In the genomic region with DNA sequence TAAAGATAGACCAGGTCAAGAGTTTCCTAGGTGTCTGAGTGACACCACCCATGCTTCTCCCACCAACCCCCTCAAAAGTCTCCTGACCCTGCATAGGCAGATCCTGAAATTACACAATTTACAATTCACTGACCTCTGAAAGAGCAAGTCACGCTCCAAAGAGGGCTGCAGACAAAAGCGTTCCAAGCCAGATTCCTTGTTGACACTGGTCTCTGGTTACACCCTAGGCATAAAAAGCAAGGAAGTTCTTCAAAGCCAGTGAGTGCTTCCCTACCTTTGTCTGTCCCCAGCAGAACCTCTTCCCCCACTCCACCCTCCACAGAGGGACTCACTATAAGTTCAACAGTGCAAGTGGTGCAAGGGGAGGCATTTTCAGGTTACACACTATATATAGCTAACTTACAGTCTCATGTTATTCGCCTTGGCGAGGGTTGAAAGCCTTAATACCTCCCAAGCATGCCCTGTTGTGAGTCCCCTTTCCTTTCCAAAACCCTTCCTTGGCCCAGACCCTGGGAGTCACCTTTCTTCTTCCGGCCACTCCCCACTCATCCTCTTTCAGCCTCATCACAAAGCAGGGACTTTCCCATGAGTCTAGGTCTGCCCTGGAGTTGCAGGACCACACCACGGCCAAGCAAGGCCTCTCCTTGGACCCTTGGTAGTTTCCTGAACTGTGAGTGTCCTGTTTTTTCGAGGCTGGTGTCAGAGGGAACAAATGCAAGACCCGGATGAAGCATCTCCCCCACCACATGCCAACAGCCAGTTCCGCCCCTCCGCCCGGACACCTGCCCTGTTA, we compare ENCODE assay signal across 13 cellular contexts. TPM values are rescaled to one million over a fixed set of nuclear protein-coding genes. Genes with fewer than 3 reads are reported as not detected.
DNase-seq lines count a peak whose midpoint lies in the region; ATAC-seq and TF ChIP-seq lines count a peak whose summit lies in the region.
"Had no signal": no experiment of that assay in that cellular context is flagged by ENCODE, and none has a peak within 500 bp of the region (broad histone marks: within the 10 kb centered on the region; RNA-seq: fewer than 3 reads in every experiment).

No MANE protein-coding gene starts in this region.

- BruUV-seq in OCI-LY7 (replicated peaks; lab: Mats Ljungman, UMichigan): no TSS peak

- ATAC-seq in Right ventricle myocardium inferior: no peak
- ATAC-seq in activated naive CD8-positive, alpha-beta T cell treated with anti-CD3 and anti-CD28 coated beads, Interleukin-2, amount 50 U/mL, for 24 hours: peak; percentile 33
- peak; percentile 80 for ATAC-seq in mucosa of descending colon
- peak; percentile 40 for ATAC-seq in aorta (ENCODE audit: low FRiP score)

- no peaks in the 10 kb centered on the region for H3K9me3 ChIP-seq in right atrium auricular region
- no peaks in the 10 kb centered on the region for H3K9me3 ChIP-seq in mucosa of descending colon
- H3K9me3 ChIP-seq in aorta (ENCODE audit: control insufficient read depth, low read length): no peaks in the 10 kb centered on the region
- H3K9me3 ChIP-seq in osteoblast (ENCODE audit: low read depth, low read length): no peaks in the 10 kb centered on the region
- no peaks in the 10 kb centered on the region for H3K9me3 ChIP-seq in OCI-LY7 (ENCODE audit: low read length)
- H3K9me3 ChIP-seq: esophagus squamous epithelium, uterus had no signal

- CTCF ChIA-PET in OCI-LY7 (lab: Charles Lee; ENCODE audit: unreplicated experiment): no interaction called here

- H3K36me3 ChIP-seq in right atrium auricular region (no peaks in the 10 kb centered on the region), mucosa of descending colon (ENCODE audit: low read depth) (no peaks in the 10 kb centered on the region), aorta (ENCODE audit: control insufficient read depth in 1 of 2, insufficient read depth in 2 of 2, low read length in 1 of 2) (no peaks in the 10 kb centered on the region), osteoblast (ENCODE audit: insufficient read depth, low read length) (no peaks in the 10 kb centered on the region), OCI-LY7 (ENCODE audit: insufficient read depth, low read length) (no peaks in the 10 kb centered on the region)
- H3K36me3 ChIP-seq: esophagus squamous epithelium, uterus had no signal

- no peak overlapping the region for H2AFZ ChIP-seq in osteoblast (ENCODE audit: low read length)
- H2AFZ ChIP-seq in OCI-LY7 (ENCODE audit: low read length): no peak overlapping the region

- no peaks in the 10 kb centered on the region for H3K36me3 Mint-ChIP-seq in activated naive CD8-positive, alpha-beta T cell treated with anti-CD3 and anti-CD28 coated beads, Interleukin-2, amount 50 U/mL, for 24 hours (ENCODE audit: low read depth)

- H3K27me3 Mint-ChIP-seq in activated naive CD8-positive, alpha-beta T cell treated with anti-CD3 and anti-CD28 coated beads, Interleukin-2, amount 50 U/mL, for 24 hours: no peaks in the 10 kb centered on the region

- no peak overlapping the region for H3K4me2 ChIP-seq in osteoblast (ENCODE audit: insufficient read depth, low read length)
- no peak overlapping the region for H3K4me2 ChIP-seq in OCI-LY7 (ENCODE audit: low read length)

- H4K20me1 ChIP-seq in osteoblast (ENCODE audit: insufficient read depth, low read length) (no peaks in the 10 kb centered on the region), OCI-LY7 (ENCODE audit: insufficient read depth, low read length) (no peaks in the 10 kb centered on the region)

- POLR2A ChIA-PET in OCI-LY7 (lab: Charles Lee): no interaction called here

- H3K27me3 ChIP-seq in right atrium auricular region (no peaks in the 10 kb centered on the region), aorta (ENCODE audit: control insufficient read depth in 1 of 2, insufficient read depth in 2 of 2, low read length in 1 of 2) (no peaks in the 10 kb centered on the region), osteoblast (ENCODE audit: insufficient read depth, low read length) (peaks cover 4% of the 10 kb centered on the region)
- H3K27me3 ChIP-seq: esophagus squamous epithelium, uterus had no signal

- intact Hi-C loops in Right ventricle myocardium inferior (cut with DNase I) (no loop called here), mucosa of descending colon (cut with DNase I, micrococcal nuclease) (no loop called here), aorta (cut with DNase I) (no loop called here), OCI-LY7 (cut with micrococcal nuclease; ENCODE audit: unreplicated experiment) (no loop called here)

- no peak overlapping the region for H3K4me3 ChIP-seq in right atrium auricular region
- H3K4me3 ChIP-seq in mucosa of descending colon: no peak overlapping the region
- no peak overlapping the region for H3K4me3 ChIP-seq in aorta (ENCODE audit: low read length in 2 of 2)
- H3K4me3 ChIP-seq in osteoblast (ENCODE audit: insufficient read depth, low read length): no peak overlapping the region
- H3K4me3 ChIP-seq in OCI-LY7 (ENCODE audit: low read depth, low read length, poor library complexity, severe bottlenecking): no peak overlapping the region
- H3K4me3 ChIP-seq: esophagus squamous epithelium, uterus had no signal

- H3K27ac ChIP-seq in right atrium auricular region (no peak overlapping the region), aorta (ENCODE audit: low read depth in 1 of 2, low read length in 2 of 2) (no peak overlapping the region), osteoblast (ENCODE audit: low read depth, low read length) (no peak overlapping the region), OCI-LY7 (ENCODE audit: low read depth, low read length, poor library complexity, severe bottlenecking) (no peak overlapping the region)
- H3K27ac ChIP-seq: uterus had no signal

- H3K4me1 ChIP-seq in right atrium auricular region (peaks cover 0 to 17% of the 10 kb centered on the region in 2 donors), mucosa of descending colon (ENCODE audit: low read depth) (peaks cover 23% of the 10 kb centered on the region), aorta (ENCODE audit: control insufficient read depth in 1 of 2, insufficient read depth in 2 of 2, low read length in 2 of 2) (no peaks in the 10 kb centered on the region), osteoblast (ENCODE audit: insufficient read depth, low read length) (peaks cover 5% of the 10 kb centered on the region), OCI-LY7 (ENCODE audit: insufficient read depth, low read length, poor library complexity, severe bottlenecking) (no peaks in the 10 kb centered on the region)
- H3K4me1 ChIP-seq: uterus had no signal

- no peaks in the 10 kb centered on the region for H3K9me2 ChIP-seq in OCI-LY7 (ENCODE audit: insufficient read depth, low read length)

- peaks cover 18% of the 10 kb centered on the region for H3K4me1 Mint-ChIP-seq in activated naive CD8-positive, alpha-beta T cell treated with anti-CD3 and anti-CD28 coated beads, Interleukin-2, amount 50 U/mL, for 24 hours

- no peaks in the 10 kb centered on the region for H3K9me3 Mint-ChIP-seq in activated naive CD8-positive, alpha-beta T cell treated with anti-CD3 and anti-CD28 coated beads, Interleukin-2, amount 50 U/mL, for 24 hours

- H3K27ac Mint-ChIP-seq in activated naive CD8-positive, alpha-beta T cell treated with anti-CD3 and anti-CD28 coated beads, Interleukin-2, amount 50 U/mL, for 24 hours: no peak overlapping the region

- H3K79me2 ChIP-seq in osteoblast (ENCODE audit: insufficient read depth, low read length) (no peaks in the 10 kb centered on the region), OCI-LY7 (ENCODE audit: insufficient read depth, low read depth, low read length) (no peaks in the 10 kb centered on the region)

- TF ChIP-seq CTCF in right atrium auricular region (IDR thresholded peaks at IDR 0.05): no peak
- no peak for TF ChIP-seq CTCF in mucosa of descending colon (IDR thresholded peaks at IDR 0.05)
- no peak for TF ChIP-seq CTCF in osteoblast (IDR thresholded peaks at IDR 0.05; ENCODE audit: extremely low read depth, low read depth, low read length)
- no peak for TF ChIP-seq CTCF in OCI-LY7 (conservative IDR thresholded peaks at IDR 0.05; ENCODE audit: low read length)

- no peak overlapping the region for H3K4me3 Mint-ChIP-seq in activated naive CD8-positive, alpha-beta T cell treated with anti-CD3 and anti-CD28 coated beads, Interleukin-2, amount 50 U/mL, for 24 hours
- H3K4me3 Mint-ChIP-seq: brain had no signal

- WGBS in aorta, 2 donors: 87 to 90% methylated on average over 11 of the region's 11 CpGs

- peak; percentile 59 for DNase-seq in right atrium auricular region (ENCODE audit: low spot score)
- no peak for DNase-seq in Right ventricle myocardium inferior (ENCODE audit: missing footprints)
- DNase-seq in activated naive CD8-positive, alpha-beta T cell treated with anti-CD3 and anti-CD28 coated beads, Interleukin-2, amount 50 U/mL, for 24 hours: no peak
- DNase-seq in mucosa of descending colon: peak in 1 of 3 donors; percentile 40
- no peak for DNase-seq in aorta
- no peak for DNase-seq in osteoblast (ENCODE audit: insufficient read length, low spot score, missing footprints)
- DNase-seq in cerebellar cortex (ENCODE audit: low spot score): no peak
- no peak for DNase-seq in OCI-LY7 (ENCODE audit: low spot score)
- DNase-seq: activated T-cell treated with anti-CD3 and anti-CD28 coated beads for 4 hours, esophagus squamous epithelium, Kasumi-1, uterus had no signal

RNA-seq across cellular contexts. Expression of gene KLF3, which starts 58.0 kb away (rescaled TPM):
- total RNA-seq in right atrium auricular region (10 to 100 TPM; 22.6 to 28.8 TPM), Right ventricle myocardium inferior (18.9 TPM), mucosa of descending colon (100 to 1,000 TPM; 102 to 151 (median 128) TPM), aorta (10 to 100 TPM; 45.9 to 66.8 TPM), osteoblast (25.3 and 27.7 TPM in 2 replicates), OCI-LY7 (2022) (0.23 TPM in 1 of 2 replicates, not detected in the other)
- 10 to 100 TPM; 13.0 to 16.7 TPM for polyA plus RNA-seq in aorta
- total RNA-seq in OCI-LY7 (2014; rRNA removed; shearing (Covaris generic)): 0.09 TPM in 1 of 2 replicates, not detected in the other

Comparison
In these comparisons a context has a peak if more than half of its experiments do, and no peak if none do; other contexts are left out.
1. RNA of gene KLF3, which starts 58.0 kb away (total RNA-seq): 102 to 151 TPM in mucosa of descending colon, 45.9 to 66.8 TPM in aorta, 22.6 to 28.8 TPM in right atrium auricular region, 25.3 to 27.7 TPM in osteoblast and 18.9 TPM in Right ventricle myocardium inferior (single experiment); 0.09 to 0.23 TPM in OCI-LY7; every median in the first group is over 10 times any median in the second.